ENCODE assay signal across 22 cellular contexts in genomic region chr13:110664673-110665072, GRCh38. TPM values are rescaled to one million over a fixed set of nuclear protein-coding genes. Genes with fewer than 3 reads are reported as not detected.
DNase-seq lines count a peak whose midpoint lies in the region; FAIRE-seq and TF ChIP-seq lines count a peak whose summit lies in the region.
"Had no signal": no experiment of that assay in that cellular context is flagged by ENCODE, and none has a peak within 500 bp of the region (broad histone marks: within the 10 kb centered on the region; RNA-seq: fewer than 3 reads in every experiment).

No MANE protein-coding gene starts in this region.

- H3K4me3 Mint-ChIP-seq in chondrocyte (ENCODE audit: unreplicated experiment), result no peak overlapping the region
- H3K4me3 Mint-ChIP-seq in osteocyte (ENCODE audit: unreplicated experiment), result no peak overlapping the region
- H3K4me3 Mint-ChIP-seq in CD4-positive, alpha-beta memory T cell, result no peak overlapping the region
- H3K4me3 Mint-ChIP-seq: CD4-positive, alpha-beta T cell had no signal

- TF ChIP-seq CTCF in AG04450 (IDR thresholded peaks at IDR 0.05; ENCODE audit: low read depth, low read length), result no peak
- TF ChIP-seq CTCF in chondrocyte (IDR thresholded peaks at IDR 0.05), result no peak
- no peak for TF ChIP-seq CTCF in osteocyte (IDR thresholded peaks at IDR 0.05)
- no peak for TF ChIP-seq CTCF in colonic mucosa (IDR thresholded peaks at IDR 0.05)
- TF ChIP-seq CTCF in RWPE1 (conservative IDR thresholded peaks at IDR 0.05; ENCODE audit: low read depth), result no peak

- H3K9me3 ChIP-seq in AG04450 (ENCODE audit: control insufficient read depth, insufficient read depth, low read length) (peaks cover 15% of the 10 kb centered on the region), mononuclear cell (ENCODE audit: low read depth, low read length) (no peaks in the 10 kb centered on the region), colonic mucosa (no peaks in the 10 kb centered on the region)
- H3K9me3 ChIP-seq in CD4-positive, alpha-beta memory T cell (ENCODE audit: control insufficient read depth in 1 of 2, low read length in 2 of 2), result no peaks in the 10 kb centered on the region
- H3K9me3 ChIP-seq: Caco-2 had no signal

- peak overlapping the region; percentile 11 for H3K27ac ChIP-seq in AG04450 (ENCODE audit: low read depth, low read length)
- H3K27ac ChIP-seq in colonic mucosa, result no peak overlapping the region
- H3K27ac ChIP-seq in RWPE1, result no peak overlapping the region
- no peak overlapping the region for H3K27ac ChIP-seq in CD4-positive, alpha-beta memory T cell (ENCODE audit: low read depth, low read length)

- intact Hi-C loops in colonic mucosa (cut with DNase I), result no loop called here
- intact Hi-C loops in CD4-positive, alpha-beta memory T cell (cut with micrococcal nuclease), result no loop called here

- H3K9ac ChIP-seq in colonic mucosa (ENCODE audit: low read depth in 2 of 2, low read length in 2 of 2), result no peak overlapping the region

- POLR2A ChIA-PET in AG04450 (lab: Yijun Ruan, JAX), result no interaction called here
- POLR2A ChIA-PET in RWPE1 (lab: Yijun Ruan, JAX; ENCODE audit: low non-redundant PET), result no interaction called here
- POLR2A ChIA-PET in CD4-positive, alpha-beta memory T cell (lab: Charles Lee; ENCODE audit: partially characterized antibody), result no interaction called here

- H3K27me3 Mint-ChIP-seq in chondrocyte (ENCODE audit: low read depth), result no peaks in the 10 kb centered on the region
- H3K27me3 Mint-ChIP-seq in osteocyte (ENCODE audit: unreplicated experiment), result no peaks in the 10 kb centered on the region
- H3K27me3 Mint-ChIP-seq in CD4-positive, alpha-beta memory T cell, result no peaks in the 10 kb centered on the region
- H3K27me3 Mint-ChIP-seq: CD4-positive, alpha-beta T cell had no signal

- peaks cover 15% of the 10 kb centered on the region for H3K9me3 Mint-ChIP-seq in chondrocyte (ENCODE audit: low read depth)
- peaks cover 16% of the 10 kb centered on the region for H3K9me3 Mint-ChIP-seq in osteocyte (ENCODE audit: unreplicated experiment)
- peaks cover 0 to 4% (median 0%) of the 10 kb centered on the region in 8 donors for H3K9me3 Mint-ChIP-seq in CD4-positive, alpha-beta memory T cell

- H3K4me1 ChIP-seq in mononuclear cell (ENCODE audit: insufficient read depth, low read length) (peaks cover 72% of the 10 kb centered on the region), colonic mucosa (no peaks in the 10 kb centered on the region)
- no peaks in the 10 kb centered on the region for H3K4me1 ChIP-seq in CD4-positive, alpha-beta memory T cell (ENCODE audit: insufficient read depth, low read length)
- H3K4me1 ChIP-seq: Caco-2 had no signal

- no peaks in the 10 kb centered on the region for H3K4me1 Mint-ChIP-seq in chondrocyte (ENCODE audit: low read depth)
- no peaks in the 10 kb centered on the region for H3K4me1 Mint-ChIP-seq in osteocyte (ENCODE audit: unreplicated experiment)
- H3K4me1 Mint-ChIP-seq in CD4-positive, alpha-beta memory T cell, result peaks cover 4 to 9% (median 5%) of the 10 kb centered on the region in 4 donors

- H3K36me3 ChIP-seq in colonic mucosa, result no peaks in the 10 kb centered on the region
- H3K36me3 ChIP-seq in CD4-positive, alpha-beta memory T cell (ENCODE audit: insufficient read depth, low read length), result peaks cover 61% of the 10 kb centered on the region

- H3K27me3 ChIP-seq in AG04450 (ENCODE audit: control insufficient read depth, insufficient read depth, low read length) (no peaks in the 10 kb centered on the region), mononuclear cell (ENCODE audit: insufficient read depth, low read length) (no peaks in the 10 kb centered on the region), colonic mucosa (no peaks in the 10 kb centered on the region)
- H3K27me3 ChIP-seq in CD4-positive, alpha-beta memory T cell (ENCODE audit: insufficient read depth, low read length), result no peaks in the 10 kb centered on the region

- no peak overlapping the region for H3K4me3 ChIP-seq in AG04450 (ENCODE audit: low read depth, low read length)
- peak overlapping the region; percentile 11 for H3K4me3 ChIP-seq in mononuclear cell (ENCODE audit: low read length)
- H3K4me3 ChIP-seq in colonic mucosa, result no peak overlapping the region
- no peak overlapping the region for H3K4me3 ChIP-seq in CD4-positive, alpha-beta memory T cell (ENCODE audit: low read length in 2 of 2)

- H3K36me3 Mint-ChIP-seq in chondrocyte (ENCODE audit: low read depth) (peaks cover 49% of the 10 kb centered on the region), osteocyte (ENCODE audit: unreplicated experiment) (peaks cover 74% of the 10 kb centered on the region)
- H3K36me3 Mint-ChIP-seq in CD4-positive, alpha-beta memory T cell, result peaks cover 64 to 78% of the 10 kb centered on the region in 2 donors

- CTCF ChIA-PET in AG04450 (lab: Charles Lee) (no interaction called here), RWPE1 (lab: Yijun Ruan, JAX) (no interaction called here)
- CTCF ChIA-PET in CD4-positive, alpha-beta memory T cell (lab: Charles Lee; ENCODE audit: partially characterized antibody), result no interaction called here

- H3K27ac Mint-ChIP-seq in chondrocyte (ENCODE audit: unreplicated experiment) (peak overlapping the region; percentile 22), osteocyte (ENCODE audit: unreplicated experiment) (no peak overlapping the region)
- no peak overlapping the region for H3K27ac Mint-ChIP-seq in CD4-positive, alpha-beta memory T cell
- H3K27ac Mint-ChIP-seq: CD4-positive, alpha-beta T cell had no signal

- no peak for DNase-seq in AG04450 (ENCODE audit: low read depth, low spot score)
- DNase-seq in chondrocyte (ENCODE audit: low spot score), result no peak
- peak; percentile 30 for DNase-seq in osteocyte (ENCODE audit: extremely low spot score, unreplicated experiment)
- no peak for DNase-seq in colonic mucosa
- DNase-seq in urothelium cell line (ENCODE audit: low spot score), result no peak
- DNase-seq in RWPE1 (ENCODE audit: low spot score), result no peak
- no peak for DNase-seq in CD4-positive, alpha-beta memory T cell
- DNase-seq: Caco-2; CD4-positive, alpha-beta T cell; DMS 273 treated with DMSO at 0.1 percent for 48 hours; DMS79 treated with DMSO at 0.1 percent for 48 hours; IMR-90; NCI-H1105 treated with DMSO at 0.1 percent for 48 hours; NCI-H2029 treated with DMSO at 0.1 percent for 48 hours; NCI-H226; NCI-H524; NCI-H82; SHP77 had no signal

- FAIRE-seq in urothelium cell line (lab: Jason Lieb, UNC), result no peak
- FAIRE-seq: A204.1, HTR-8/SVneo, RCC 7860 had no signal

RNA-seq across cellular contexts. Expression of gene CARS2, which starts 41.2 kb away (rescaled TPM):
- 49.7 and 51.5 TPM in 2 replicates for polyA plus RNA-seq in AG04450 (2011; rRNA removed)
- 34.9 and 36.5 TPM in 2 replicates for polyA minus RNA-seq in AG04450 (2011; rRNA and poly(A)+ RNA removed)
- total RNA-seq in chondrocyte, result 50.7 to 60.2 TPM (median 57.9 TPM) in 3 replicates
- 44.4 TPM for total RNA-seq in mononuclear cell
- 57.1 and 62.2 TPM in 2 replicates for total RNA-seq in osteocyte
- 10 to 100 TPM; 43.0 to 82.6 TPM for total RNA-seq in colonic mucosa
- total RNA-seq in CD4-positive, alpha-beta memory T cell, result 100 to 1,000 TPM in 1 of 2 experiments, 10 to 100 TPM in 1; 99.9 to 102 TPM
- 10 to 100 TPM; 36.0 to 59.3 TPM for polyA plus RNA-seq in CD4-positive, alpha-beta memory T cell

RNA-seq across cellular contexts. Expression of gene ING1, which starts 48.8 kb away (rescaled TPM):
- 8.7 TPM in 2 replicates for polyA plus RNA-seq in AG04450 (2011; rRNA removed)
- polyA minus RNA-seq in AG04450 (2011; rRNA and poly(A)+ RNA removed), result 7.9 and 8.0 TPM in 2 replicates
- 11.7 to 14.3 TPM (median 13.4 TPM) in 3 replicates for total RNA-seq in chondrocyte
- total RNA-seq in mononuclear cell, result 18.7 TPM
- total RNA-seq in osteocyte, result 21.8 and 23.2 TPM in 2 replicates
- total RNA-seq in colonic mucosa, result 10 to 100 TPM; 17.4 to 17.9 TPM
- total RNA-seq in CD4-positive, alpha-beta memory T cell, result 10 to 100 TPM; 27.4 to 29.4 TPM
- polyA plus RNA-seq in CD4-positive, alpha-beta memory T cell, result 10 to 100 TPM in 1 of 2 donors, 1 to 10 TPM in 1; 9.1 to 16.7 TPM

RNA-seq across cellular contexts. Expression of gene NAXD, which starts 49.3 kb away (rescaled TPM):
- polyA plus RNA-seq in AG04450 (2011; rRNA removed), result 33.3 and 35.0 TPM in 2 replicates
- 17.8 and 24.8 TPM in 2 replicates for polyA minus RNA-seq in AG04450 (2011; rRNA and poly(A)+ RNA removed)
- total RNA-seq in chondrocyte (23.5 to 28.4 TPM (median 27.1 TPM) in 3 replicates), mononuclear cell (9.8 TPM), osteocyte (34.3 and 35.6 TPM in 2 replicates), colonic mucosa (10 to 100 TPM; 36.7 to 40.4 TPM)
- 10 to 100 TPM; 32.6 to 33.4 TPM for total RNA-seq in CD4-positive, alpha-beta memory T cell
- polyA plus RNA-seq in CD4-positive, alpha-beta memory T cell, result 10 to 100 TPM; 20.4 TPM
